In genomic region chr1:219174672-219175564, GRCh38 we compare ENCODE assay signal across 8 cellular contexts. TPM values are rescaled to one million over a fixed set of nuclear protein-coding genes. Genes with fewer than 3 reads are reported as not detected.
DNase-seq lines count a peak whose midpoint lies in the region; ATAC-seq and TF ChIP-seq lines count a peak whose summit lies in the region.

No MANE protein-coding gene starts in this region.

- H3K9me3 ChIP-seq in HEK293 (ENCODE audit: control insufficient read depth, insufficient read depth, low read depth, low read length): no peaks in the 10 kb centered on the region

- peaks cover 5 to 18% of the 10 kb centered on the region in 2 experiments; a peak in 2 of 3 replicates for H3K36me3 ChIP-seq in HEK293 (ENCODE audit: control insufficient read depth in 2 of 2, insufficient read depth in 1 of 2, low read length in 2 of 2)

- ATAC-seq in sciatic nerve: peak; percentile 67

- CTCF ChIA-PET in HEK293 (lab: Yijun Ruan, JAX): interaction anchor here (1.1 kb wide), 1 partner anchor 29 kb away, joined by 3 read pairs; no protein-coding TSS in a partner anchor

- peak; percentile 21 for DNase-seq in GM10266 (ENCODE audit: extremely low spot score)
- peak; percentile 10 for DNase-seq in NOMO-1 treated with DMSO at 0.1 percent for 48 hours (lab: John Stamatoyannopoulos, UW; ENCODE audit: unreplicated experiment)
- peak; percentile 90 for DNase-seq in astrocyte of the spinal cord (ENCODE audit: low read depth, low spot score)
- DNase-seq in sciatic nerve (ENCODE audit: low spot score): no peak
- DNase-seq in NCI-H2196 (lab: John Stamatoyannopoulos, UW; ENCODE audit: unreplicated experiment): no peak
- DNase-seq in HuH-7 (ENCODE audit: low spot score): no peak

- H3K4me1 ChIP-seq in HEK293 (ENCODE audit: control insufficient read depth, insufficient read depth, low read length): no peaks in the 10 kb centered on the region

- peak overlapping the region; percentile 76 for H3K27ac ChIP-seq in HEK293 (ENCODE audit: extremely low read depth, low read depth, low read length)

- intact Hi-C loops in sciatic nerve (cut with DNase I): loop anchor here (10.0 kb wide), 1 partner anchor 900 kb away; no protein-coding TSS in a partner anchor

- in situ Hi-C loops in astrocyte of the spinal cord (cut with HindIII; ENCODE audit: low sequenced_read_pairs): no loop called here

- TF ChIP-seq CTCF in GM10266 (IDR thresholded peaks at IDR 0.05; ENCODE audit: control insufficient read depth, insufficient read depth, low read depth, missing control alignments) (no peak), HEK293 (tag by site-specific recombination; IDR thresholded peaks at IDR 0.05) (no peak), astrocyte of the spinal cord (IDR thresholded peaks at IDR 0.05; ENCODE audit: low read depth, low read length) (no peak)

- POLR2A ChIA-PET in HEK293 (lab: Yijun Ruan, JAX): interaction anchor here (1.2 to 1.5 kb wide), 2 partner anchors 13 to 380 kb away, joined by 3 to 7 read pairs; no protein-coding TSS in a partner anchor

- H3K4me3 ChIP-seq in HEK293 (ENCODE audit: low read depth, low read length) (peak overlapping the region; percentile 93), astrocyte of the spinal cord (ENCODE audit: low read depth, low read length) (peak overlapping the region; percentile 78), iPS-11a (ENCODE audit: low read depth, low read length) (peak overlapping the region; percentile 88)

TF ChIP-seq in HEK293, 187 proteins besides CTCF, POLR2A, EP300 and RAD21 (continues in another document):
- TF ChIP-seq ZBTB49 (tag by site-specific recombination; IDR thresholded peaks at IDR 0.05; ENCODE audit: low read depth) (no peak), ZNF24 (tag by site-specific recombination; IDR thresholded peaks at IDR 0.05) (no peak), ZNF19 (tag by site-specific recombination; IDR thresholded peaks at IDR 0.05; ENCODE audit: low read depth) (no peak), GLIS1 (tag by site-specific recombination; IDR thresholded peaks at IDR 0.05) (peak; percentile 42; the same call in 1 of the 2 replicates), IKZF3 (tag by site-specific recombination; IDR thresholded peaks at IDR 0.05) (no peak), ZNF580 (tag by site-specific recombination; IDR thresholded peaks at IDR 0.05) (no peak), HIC1 (tag by site-specific recombination; IDR thresholded peaks at IDR 0.05) (no peak), ZSCAN5A (tag by site-specific recombination; IDR thresholded peaks at IDR 0.05) (no peak), ZNF514 (tag by site-specific recombination; IDR thresholded peaks at IDR 0.05) (no peak), ZNF362 (tag by site-specific recombination; IDR thresholded peaks at IDR 0.05) (peak; percentile 70; the same call in 1 of the 2 replicates)
- TF ChIP-seq, protein P1, sequence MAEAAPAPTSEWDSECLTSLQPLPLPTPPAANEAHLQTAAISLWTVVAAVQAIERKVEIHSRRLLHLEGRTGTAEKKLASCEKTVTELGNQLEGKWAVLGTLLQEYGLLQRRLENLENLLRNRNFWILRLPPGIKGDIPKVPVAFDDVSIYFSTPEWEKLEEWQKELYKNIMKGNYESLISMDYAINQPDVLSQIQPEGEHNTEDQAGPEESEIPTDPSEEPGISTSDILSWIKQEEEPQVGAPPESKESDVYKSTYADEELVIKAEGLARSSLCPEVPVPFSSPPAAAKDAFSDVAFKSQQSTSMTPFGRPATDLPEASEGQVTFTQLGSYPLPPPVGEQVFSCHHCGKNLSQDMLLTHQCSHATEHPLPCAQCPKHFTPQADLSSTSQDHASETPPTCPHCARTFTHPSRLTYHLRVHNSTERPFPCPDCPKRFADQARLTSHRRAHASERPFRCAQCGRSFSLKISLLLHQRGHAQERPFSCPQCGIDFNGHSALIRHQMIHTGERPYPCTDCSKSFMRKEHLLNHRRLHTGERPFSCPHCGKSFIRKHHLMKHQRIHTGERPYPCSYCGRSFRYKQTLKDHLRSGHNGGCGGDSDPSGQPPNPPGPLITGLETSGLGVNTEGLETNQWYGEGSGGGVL (tag by site-specific recombination; IDR thresholded peaks at IDR 0.05): no peak
- TF ChIP-seq, protein P2, sequence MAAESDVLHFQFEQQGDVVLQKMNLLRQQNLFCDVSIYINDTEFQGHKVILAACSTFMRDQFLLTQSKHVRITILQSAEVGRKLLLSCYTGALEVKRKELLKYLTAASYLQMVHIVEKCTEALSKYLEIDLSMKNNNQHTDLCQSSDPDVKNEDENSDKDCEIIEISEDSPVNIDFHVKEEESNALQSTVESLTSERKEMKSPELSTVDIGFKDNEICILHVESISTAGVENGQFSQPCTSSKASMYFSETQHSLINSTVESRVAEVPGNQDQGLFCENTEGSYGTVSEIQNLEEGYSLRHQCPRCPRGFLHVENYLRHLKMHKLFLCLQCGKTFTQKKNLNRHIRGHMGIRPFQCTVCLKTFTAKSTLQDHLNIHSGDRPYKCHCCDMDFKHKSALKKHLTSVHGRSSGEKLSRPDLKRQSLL (tag by site-specific recombination; IDR thresholded peaks at IDR 0.05): no peak
- TF ChIP-seq, protein P3, sequence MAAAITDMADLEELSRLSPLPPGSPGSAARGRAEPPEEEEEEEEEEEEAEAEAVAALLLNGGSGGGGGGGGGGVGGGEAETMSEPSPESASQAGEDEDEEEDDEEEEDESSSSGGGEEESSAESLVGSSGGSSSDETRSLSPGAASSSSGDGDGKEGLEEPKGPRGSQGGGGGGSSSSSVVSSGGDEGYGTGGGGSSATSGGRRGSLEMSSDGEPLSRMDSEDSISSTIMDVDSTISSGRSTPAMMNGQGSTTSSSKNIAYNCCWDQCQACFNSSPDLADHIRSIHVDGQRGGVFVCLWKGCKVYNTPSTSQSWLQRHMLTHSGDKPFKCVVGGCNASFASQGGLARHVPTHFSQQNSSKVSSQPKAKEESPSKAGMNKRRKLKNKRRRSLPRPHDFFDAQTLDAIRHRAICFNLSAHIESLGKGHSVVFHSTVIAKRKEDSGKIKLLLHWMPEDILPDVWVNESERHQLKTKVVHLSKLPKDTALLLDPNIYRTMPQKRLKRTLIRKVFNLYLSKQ (tag by site-specific recombination; IDR thresholded peaks at IDR 0.05; ENCODE audit: borderline replicate concordance): no peak

RNA-seq across cellular contexts. Expression of gene LYPLAL1, which starts 1.2 kb away (rescaled TPM):
- total RNA-seq in sciatic nerve: 45.1 TPM

Comparison
In these comparisons a context has a peak if more than half of its experiments do, and no peak if none do; other contexts are left out.
1. DNase-seq: peak in GM10266 (single experiment), NOMO-1 treated with DMSO at 0.1 percent for 48 hours (single experiment) and astrocyte of the spinal cord (single experiment); none in sciatic nerve (single experiment), NCI-H2196 (single experiment) and HuH-7 (single experiment).
2. Peak in every context shown above with its lines, with median percentiles within 50 percentile points of each other: H3K4me3 ChIP-seq.